23 cellular contexts compared by ENCODE assay signal in the genomic region with DNA sequence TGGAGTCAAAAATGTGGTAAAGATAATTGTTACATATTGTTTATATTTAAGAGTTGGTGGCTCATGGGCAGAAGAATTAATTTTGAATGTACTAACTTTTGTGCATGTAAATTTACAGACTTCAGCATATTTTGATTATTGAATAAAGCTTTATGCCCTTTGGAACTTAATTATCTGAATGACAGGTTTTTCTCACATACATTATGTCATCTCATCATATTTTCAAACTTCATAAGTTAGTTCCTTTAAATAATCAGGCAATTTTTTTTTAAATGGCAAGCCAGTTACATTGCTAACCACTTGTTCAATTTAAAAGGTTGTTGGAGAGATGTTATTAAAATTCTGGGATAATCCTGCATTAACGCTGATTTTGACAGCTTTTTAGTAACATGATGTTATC.
DNase-seq lines count a peak whose midpoint lies in the region; ATAC-seq, FAIRE-seq and TF ChIP-seq lines count a peak whose summit lies in the region.
"Had no signal": no experiment of that assay in that cellular context is flagged by ENCODE, and none has a peak within 500 bp of the region (broad histone marks: within the 10 kb centered on the region; RNA-seq: fewer than 3 reads in every experiment).

No MANE protein-coding gene starts in this region.

- H3K4me3 ChIP-seq in HepG2 (replicated peaks in 1 of 3; ENCODE audit: insufficient read depth in 1 of 3, low read depth in 2 of 3, low read length in 3 of 3) (no peak overlapping the region), right lobe of liver (no peak overlapping the region), dorsolateral prefrontal cortex (peak overlapping the region in 30 of 59 donors; percentile 3 to 60 (median 44))
- H3K4me3 ChIP-seq: BLaER1 treated with 17β-estradiol and CSF1 and Interleukin-3, amounts not matched to agents 10 nM and 100 nM; GM12878; GM23338 had no signal

- POLR2A ChIA-PET in HepG2 (lab: Yijun Ruan, JAX) = no interaction called here

- intact Hi-C loops in HepG2 (cut with micrococcal nuclease; ENCODE audit: unreplicated experiment) = no loop called here
- intact Hi-C loops in right lobe of liver (cut with DNase I) = no loop called here
- intact Hi-C loops in dorsolateral prefrontal cortex (cut with DNase I) = loop anchor here (5.0 to 10.0 kb wide), 2 partner anchors 125 to 187 kb away; a partner anchor contains a TSS

- WGBS in HepG2 (ENCODE audit: low lambda C conversion rate) = 0% methylated on average over 1 of the region's 1 CpG
- 73% methylated on average over 1 of the region's 1 CpG for WGBS in right lobe of liver (ENCODE audit: insufficient coverage, low coverage, low lambda C conversion rate, missing lambda C conversion rate)

- CTCF ChIA-PET in HepG2 (lab: Yijun Ruan, JAX; ENCODE audit: low intra/inter-chr PET ratio, low total read pairs) = no interaction called here

- no peaks in the 10 kb centered on the region for H3K27me3 ChIP-seq in HepG2 (ENCODE audit: control insufficient read depth in 1 of 2, insufficient read depth in 2 of 2, low read length in 2 of 2)
- no peaks in the 10 kb centered on the region for H3K27me3 ChIP-seq in right lobe of liver
- H3K27me3 ChIP-seq in dorsolateral prefrontal cortex = no peaks in the 10 kb centered on the region
- H3K27me3 ChIP-seq: BE2C; BLaER1 treated with 17β-estradiol and CSF1 and Interleukin-3, amounts not matched to agents 10 nM and 100 nM had no signal

- no peak for TF ChIP-seq POLR2A in HepG2 (IDR thresholded peaks at IDR 0.05; ENCODE audit: insufficient read depth in 1 of 2, low read depth in 2 of 2, low read length in 2 of 2)
- TF ChIP-seq POLR2A in right lobe of liver (IDR thresholded peaks at IDR 0.05) = no peak

- TF ChIP-seq CTCF in HepG2 (CRISPR knock-in tag; IDR thresholded peaks at IDR 0.05) = no peak
- TF ChIP-seq CTCF in right lobe of liver (IDR thresholded peaks at IDR 0.05) = no peak
- no peak for TF ChIP-seq CTCF in dorsolateral prefrontal cortex (IDR thresholded peaks at IDR 0.05 in 54 of 56, conservative IDR thresholded peaks at IDR 0.05 in 2 of 56; ENCODE audit: low read depth in 1 of 56, partially characterized antibody in 56 of 56)

- H3K27ac ChIP-seq in HepG2 (ENCODE audit: extremely low read length, insufficient read depth, low read length) (no peak overlapping the region), right lobe of liver (no peak overlapping the region), dorsolateral prefrontal cortex (peak overlapping the region in 58 of 59 donors; percentile 36 to 100 (median 97))
- H3K27ac ChIP-seq: 22Rv1; BLaER1 treated with 17β-estradiol and CSF1 and Interleukin-3, amounts not matched to agents 10 nM and 100 nM had no signal

- TF ChIP-seq EP300 in HepG2 (IDR thresholded peaks at IDR 0.05; ENCODE audit: low read depth in 2 of 2, low read length in 2 of 2) = no peak
- no peak for TF ChIP-seq EP300 in HepG2 (CRISPR knock-in tag; IDR thresholded peaks at IDR 0.05; ENCODE audit: borderline replicate concordance)

- no peaks in the 10 kb centered on the region for H3K79me2 ChIP-seq in HepG2 (ENCODE audit: insufficient read depth, low read length)

- H3K4me2 ChIP-seq in HepG2 (ENCODE audit: low read depth, low read length) = no peak overlapping the region
- H3K4me2 ChIP-seq: BLaER1 treated with 17β-estradiol and CSF1 and Interleukin-3, amounts not matched to agents 10 nM and 100 nM; GM23338 had no signal

- H3K36me3 ChIP-seq in HepG2 (replicated peaks in 1 of 2; ENCODE audit: control insufficient read depth in 1 of 2, insufficient read depth in 2 of 2, low read length in 2 of 2) (no peaks in the 10 kb centered on the region), right lobe of liver (no peaks in the 10 kb centered on the region)
- H3K36me3 ChIP-seq: BE2C; BLaER1 treated with 17β-estradiol and CSF1 and Interleukin-3, amounts not matched to agents 10 nM and 100 nM had no signal

- FAIRE-seq in HepG2 (lab: Jason Lieb, UNC) = no peak
- FAIRE-seq: D721Med, GM12878 had no signal

- no peak for DNase-seq in HepG2 (ENCODE audit: low spot score)
- DNase-seq in right lobe of liver = no peak
- no peak for DNase-seq in dorsolateral prefrontal cortex
- peak; percentile 61 for DNase-seq in superior temporal gyrus (ENCODE audit: extremely low spot score)
- DNase-seq in activated CD8-positive, alpha-beta memory T cell treated with anti-CD3 and anti-CD28 coated beads for 24 hours = no peak
- DNase-seq in RKO (ENCODE audit: low spot score) = no peak
- DNase-seq: ACHN; AML-193; BE2C; CD4-positive, alpha-beta T cell; CD8-positive, alpha-beta memory T cell; DMS 273 treated with DMSO at 0.1 percent for 48 hours; DMS79; EL; GDM1; H9 had no signal

- BruUV-seq in HepG2 (replicated peaks; lab: Mats Ljungman, UMichigan) = no TSS peak

- H3K4me1 ChIP-seq in HepG2 (ENCODE audit: insufficient read depth, low read length) (no peaks in the 10 kb centered on the region), right lobe of liver (no peaks in the 10 kb centered on the region)
- H3K4me1 ChIP-seq: BE2C; BLaER1 treated with 17β-estradiol and CSF1 and Interleukin-3, amounts not matched to agents 10 nM and 100 nM had no signal

- no peaks in the 10 kb centered on the region for H4K20me1 ChIP-seq in HepG2 (ENCODE audit: insufficient read depth, low read length)
- H4K20me1 ChIP-seq: BLaER1 treated with 17β-estradiol and CSF1 and Interleukin-3, amounts not matched to agents 10 nM and 100 nM had no signal

- H3K9me3 ChIP-seq in HepG2 (ENCODE audit: low read length) = no peaks in the 10 kb centered on the region
- no peaks in the 10 kb centered on the region for H3K9me3 ChIP-seq in right lobe of liver
- H3K9me3 ChIP-seq: BE2C; BLaER1 treated with 17β-estradiol and CSF1 and Interleukin-3, amounts not matched to agents 10 nM and 100 nM had no signal

- in situ Hi-C loops in HepG2 (cut with HindIII; ENCODE audit: extremely low pct_ligation_motif_present, low pct_unique_long_range_greater_than_20kb) = no loop called here

- no peak for ATAC-seq in HepG2
- no peak for ATAC-seq in right lobe of liver
- ATAC-seq in GM18511 (IDR thresholded peaks at IDR 0.05; ENCODE audit: unreplicated experiment) = no peak
- ATAC-seq: GM12878, GM23338, HCT116 had no signal

- no peak overlapping the region for H3K9ac ChIP-seq in HepG2 (ENCODE audit: insufficient read depth, low read depth, low read length)
- H3K9ac ChIP-seq: BLaER1 treated with 17β-estradiol and CSF1 and Interleukin-3, amounts not matched to agents 10 nM and 100 nM had no signal

- H2AFZ ChIP-seq in HepG2 (ENCODE audit: low read length) = no peak overlapping the region
- H2AFZ ChIP-seq: GM23338 had no signal

- TF ChIP-seq RAD21 in HepG2 (CRISPR knock-in tag; IDR thresholded peaks at IDR 0.05) = no peak

TF ChIP-seq in HepG2, 621 proteins besides CTCF, POLR2A, EP300 and RAD21:
- TF ChIP-seq, protein P1, sequence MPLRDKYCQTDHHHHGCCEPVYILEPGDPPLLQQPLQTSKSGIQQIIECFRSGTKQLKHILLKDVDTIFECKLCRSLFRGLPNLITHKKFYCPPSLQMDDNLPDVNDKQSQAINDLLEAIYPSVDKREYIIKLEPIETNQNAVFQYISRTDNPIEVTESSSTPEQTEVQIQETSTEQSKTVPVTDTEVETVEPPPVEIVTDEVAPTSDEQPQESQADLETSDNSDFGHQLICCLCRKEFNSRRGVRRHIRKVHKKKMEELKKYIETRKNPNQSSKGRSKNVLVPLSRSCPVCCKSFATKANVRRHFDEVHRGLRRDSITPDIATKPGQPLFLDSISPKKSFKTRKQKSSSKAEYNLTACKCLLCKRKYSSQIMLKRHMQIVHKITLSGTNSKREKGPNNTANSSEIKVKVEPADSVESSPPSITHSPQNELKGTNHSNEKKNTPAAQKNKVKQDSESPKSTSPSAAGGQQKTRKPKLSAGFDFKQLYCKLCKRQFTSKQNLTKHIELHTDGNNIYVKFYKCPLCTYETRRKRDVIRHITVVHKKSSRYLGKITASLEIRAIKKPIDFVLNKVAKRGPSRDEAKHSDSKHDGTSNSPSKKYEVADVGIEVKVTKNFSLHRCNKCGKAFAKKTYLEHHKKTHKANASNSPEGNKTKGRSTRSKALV (CRISPR knock-in tag; IDR thresholded peaks at IDR 0.05) = no peak
- TF ChIP-seq MAFK (conservative IDR thresholded peaks at IDR 0.05 in 1 of 2, IDR thresholded peaks at IDR 0.05 in 1 of 2; ENCODE audit: low read length in 2 of 2) (peak; percentile 44 to 58; a peak in 3 of 4 replicates), MAFF (IDR thresholded peaks at IDR 0.05; ENCODE audit: low read depth, low read length) (peak; percentile 58; the same call in 1 of the 2 replicates)

Comparison
In these comparisons a context has a peak if more than half of its experiments do, and no peak if none do; other contexts are left out.
1. H3K27ac ChIP-seq: peak in dorsolateral prefrontal cortex (58 of 59); none in HepG2 (single experiment) and right lobe of liver (0 of 3).
2. H3K4me3 ChIP-seq: peak in dorsolateral prefrontal cortex (30 of 59); none in HepG2 (0 of 3) and right lobe of liver (0 of 3).
3. intact Hi-C loops: an anchor here in dorsolateral prefrontal cortex (5.0 to 10.0 kb wide); none called in HepG2 and right lobe of liver.